ENCODE assay signal across 22 cellular contexts in the genomic region with DNA sequence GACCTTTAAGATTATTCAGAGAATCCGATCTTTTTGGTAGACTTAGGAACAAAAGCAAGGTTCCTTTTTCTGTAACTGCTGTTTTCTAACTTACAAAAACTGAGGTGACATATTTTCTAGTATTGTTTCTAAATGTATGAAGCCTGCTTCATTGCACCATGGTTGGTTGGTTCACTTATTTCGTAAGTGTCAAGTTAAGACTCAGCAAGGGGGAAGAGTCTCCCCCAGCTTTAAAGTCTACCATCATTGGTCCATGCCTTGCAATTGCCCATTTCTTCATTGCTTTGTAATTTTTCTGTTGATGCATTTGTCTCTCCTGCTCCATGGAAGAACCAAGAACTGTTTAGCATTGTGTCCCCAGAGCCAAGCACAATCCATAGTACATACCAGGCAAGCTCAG.
"Had no signal": no experiment of that assay in that cellular context is flagged by ENCODE, and none has a peak within 500 bp of the region (broad histone marks: within the 10 kb centered on the region; RNA-seq: fewer than 3 reads in every experiment).

No MANE protein-coding gene starts in this region.

- DNase-seq: activated CD4-positive, alpha-beta T cell treated with anti-CD3 and anti-CD28 coated beads for 36 hours; activated CD8-positive, alpha-beta memory T cell treated with anti-CD3 and anti-CD28 coated beads, Interleukin-2, amount 50 U/mL, for 4 hours; activated CD8-positive, alpha-beta T cell treated with anti-CD3 and anti-CD28 coated beads for 36 hours; activated naive CD4-positive, alpha-beta T cell treated with anti-CD3 and anti-CD28 coated beads, Interleukin-2, amount 50 U/mL, for 16 hours; activated naive CD8-positive, alpha-beta T cell treated with anti-CD3 and anti-CD28 coated beads, Interleukin-2, amount 10 ng/mL, durations not matched to agents 7 days and 5 days; activated T-cell treated with anti-CD3 and anti-CD28 coated beads, Interleukin-2, amount 50 U/mL, for 72 hours; adrenal gland; anterior cingulate cortex; colonic mucosa; KBM-7; NCI-H1105 treated with DMSO at 0.1 percent for 48 hours; NCI-H146; NCI-H187 treated with DMSO at 0.1 percent for 48 hours; NCI-H2081 treated with DMSO at 0.1 percent for 48 hours; NCI-H446; NCI-H524; Peyer's patch; Right ventricle myocardium superior; T-cell; T-helper 2 cell; T1000; WERI-Rb-1 had no signal

- ATAC-seq: activated CD4-positive, alpha-beta T cell treated with anti-CD3 and anti-CD28 coated beads for 36 hours; activated CD8-positive, alpha-beta T cell treated with anti-CD3 and anti-CD28 coated beads for 36 hours; activated T-cell treated with anti-CD3 and anti-CD28 coated beads, Interleukin-2, amount 50 U/mL, for 72 hours; T-cell had no signal
